ENCODE assay signal across 14 cellular contexts in the genomic region with DNA sequence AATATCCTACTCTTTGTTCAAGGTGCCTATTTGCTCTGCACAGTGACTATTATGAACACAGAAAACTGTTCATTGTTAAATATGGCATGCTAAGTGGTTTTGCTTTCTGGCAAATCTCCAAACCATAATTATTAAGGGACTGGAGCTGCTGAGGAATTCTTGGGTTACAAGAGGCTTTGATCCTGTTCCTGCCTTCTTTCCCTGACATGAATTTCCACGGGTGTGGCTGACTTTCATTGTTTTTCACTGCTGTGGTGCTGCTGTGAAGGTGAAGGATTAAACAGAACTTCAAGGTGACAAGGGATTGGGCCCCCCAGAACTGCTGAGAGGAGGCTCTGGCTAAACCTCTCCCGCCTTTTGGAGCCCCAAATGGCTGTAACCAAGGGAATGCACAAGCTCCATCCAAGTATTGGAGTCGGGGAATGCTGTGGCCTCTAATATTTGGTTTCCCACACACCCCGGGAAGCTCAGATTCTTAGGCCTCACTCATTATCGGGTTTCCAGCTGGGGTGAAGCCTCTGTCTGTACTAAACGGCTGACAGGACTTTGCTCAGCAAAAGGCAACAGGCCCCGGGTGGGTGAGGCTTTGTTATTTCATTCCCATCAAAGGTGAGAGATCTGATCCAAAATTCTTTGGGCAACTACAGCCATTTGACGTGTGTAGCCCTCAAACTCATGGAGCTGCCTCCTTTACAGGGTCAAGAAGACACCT. TPM values are rescaled to one million over a fixed set of nuclear protein-coding genes. Genes with fewer than 3 reads are reported as not detected.
DNase-seq lines count a peak whose midpoint lies in the region; ATAC-seq, FAIRE-seq and TF ChIP-seq lines count a peak whose summit lies in the region.
"Had no signal": no experiment of that assay in that cellular context is flagged by ENCODE, and none has a peak within 500 bp of the region (broad histone marks: within the 10 kb centered on the region; RNA-seq: fewer than 3 reads in every experiment).

No MANE protein-coding gene starts in this region.

- H3K36me3 ChIP-seq in thymus (ENCODE audit: control insufficient read depth, insufficient read depth) (peaks cover 7% of the 10 kb centered on the region), kidney (ENCODE audit: control insufficient read depth in 1 of 2, insufficient read depth in 2 of 2, low read length in 2 of 2) (no peaks in the 10 kb centered on the region)
- H3K36me3 ChIP-seq: gastrocnemius medialis had no signal

- no peak overlapping the region for H3K4me3 ChIP-seq in thymus (ENCODE audit: low read length)
- H3K4me3 ChIP-seq in kidney (ENCODE audit: low read length in 2 of 2): no peak overlapping the region
- H3K4me3 ChIP-seq: gastrocnemius medialis, stomach had no signal

- DNase-seq in NCI-H1105 (lab: John Stamatoyannopoulos, UW): peak; percentile 70
- DNase-seq in NCI-H748 treated with DMSO at 0.1 percent for 48 hours (lab: John Stamatoyannopoulos, UW): peak; percentile 9
- DNase-seq in glomerular visceral epithelial cell (ENCODE audit: extremely low spot score): peak; percentile 35
- DNase-seq in superior temporal gyrus (ENCODE audit: extremely low spot score): no peak
- no peak for DNase-seq in kidney
- DNase-seq: activated B cell treated with CpG ODN at 0.5 μM for 24 hours; activated CD8-positive, alpha-beta memory T cell treated with anti-CD3 and anti-CD28 coated beads, Interleukin-2, amount 50 U/mL, for 48 hours; CD4-positive, CD25-positive, alpha-beta regulatory T cell; islet precursor cell; stomach had no signal

- ATAC-seq in HG02973 (IDR thresholded peaks at IDR 0.05; ENCODE audit: unreplicated experiment): no peak
- ATAC-seq: gastrocnemius medialis had no signal

- intact Hi-C loops in kidney (cut with DNase I): no loop called here

- no peak for FAIRE-seq in kidney (lab: Jason Lieb, UNC)
- FAIRE-seq: HTR-8/SVneo had no signal

- H3K27me3 ChIP-seq in thymus (ENCODE audit: control insufficient read depth, insufficient read depth): no peaks in the 10 kb centered on the region
- H3K27me3 ChIP-seq: gastrocnemius medialis, stomach had no signal

- WGBS in thymus: 81% methylated on average over 8 of the region's 8 CpGs

- peak overlapping the region in 1 of 2 donors; percentile 4 for H3K9ac ChIP-seq in kidney (ENCODE audit: low read length in 2 of 2)

- H3K27ac ChIP-seq in thymus (ENCODE audit: low read depth) (peak overlapping the region; percentile 47), kidney (ENCODE audit: low read depth in 2 of 2, low read length in 2 of 2) (no peak overlapping the region)
- H3K27ac ChIP-seq: gastrocnemius medialis had no signal

- H3K4me1 ChIP-seq in thymus (ENCODE audit: control insufficient read depth, insufficient read depth, low read length) (no peaks in the 10 kb centered on the region), kidney (ENCODE audit: control insufficient read depth in 1 of 2, insufficient read depth in 1 of 2, low read depth in 1 of 2, low read length in 2 of 2) (peaks cover 5% of the 10 kb centered on the region in 2 donors)

- no peak for TF ChIP-seq CTCF in kidney (IDR thresholded peaks at IDR 0.05; ENCODE audit: borderline replicate concordance, extremely low read depth, insufficient read depth)

- H3K9me3 ChIP-seq in thymus (ENCODE audit: control insufficient read depth) (no peaks in the 10 kb centered on the region), kidney (ENCODE audit: control insufficient read depth in 1 of 2, low read length in 2 of 2) (no peaks in the 10 kb centered on the region)
- H3K9me3 ChIP-seq: gastrocnemius medialis, stomach had no signal

RNA-seq across cellular contexts. Expression of gene ZFP36L2, which starts 29.0 kb away (rescaled TPM):
- polyA plus RNA-seq in thymus: 412 TPM
- 247 TPM for total RNA-seq in kidney
- polyA plus RNA-seq in kidney (ENCODE audit: insufficient read depth, low read depth, low replicate concordance): 35.4 TPM

Comparison
In these comparisons a context has a peak if more than half of its experiments do, and no peak if none do; other contexts are left out.
1. DNase-seq: peak in NCI-H1105 (single experiment), NCI-H748 treated with DMSO at 0.1 percent for 48 hours (single experiment) and glomerular visceral epithelial cell (single experiment); none in superior temporal gyrus (single experiment) and kidney (single experiment).
2. RNA of gene ZFP36L2, which starts 29.0 kb away (polyA plus RNA-seq): 412 TPM in thymus (single experiment); 35.4 TPM in kidney (single experiment); every median in the first group is over 10 times any median in the second.